Comparison of ENCODE assay signal across 10 cellular contexts in genomic region chr13:22801402-22802003, GRCh38.
DNase-seq lines count a peak whose midpoint lies in the region; ATAC-seq, FAIRE-seq and TF ChIP-seq lines count a peak whose summit lies in the region.
"Had no signal": no experiment of that assay in that cellular context is flagged by ENCODE, and none has a peak within 500 bp of the region (broad histone marks: within the 10 kb centered on the region; RNA-seq: fewer than 3 reads in every experiment).

No MANE protein-coding gene starts in this region.

- no peaks in the 10 kb centered on the region for H3K36me3 Mint-ChIP-seq in MCF 10A (ENCODE audit: insufficient read depth, unreplicated experiment)
- H3K36me3 Mint-ChIP-seq: CD14-positive monocyte had no signal

- POLR2A ChIA-PET in MCF 10A (lab: Yijun Ruan, JAX), result interaction anchor here (1.6 kb wide), 1 partner anchor 520 kb away, joined by 9 read pairs; no protein-coding TSS in a partner anchor

- H3K4me3 Mint-ChIP-seq in MCF 10A (ENCODE audit: unreplicated experiment), result no peak overlapping the region
- H3K4me3 Mint-ChIP-seq: CD14-positive monocyte had no signal

- CTCF ChIA-PET in MCF 10A (lab: Yijun Ruan, JAX), result interaction anchor here (0.6 to 4.4 kb wide), 17 partner anchors 13 to 1881 kb away, joined by 3 to 47 read pairs (median 3); no protein-coding TSS in a partner anchor

- H3K27me3 Mint-ChIP-seq in MCF 10A (ENCODE audit: insufficient read depth, unreplicated experiment), result no peaks in the 10 kb centered on the region

- WGBS in thyroid gland, 2 donors, result 38 to 43% methylated on average over 3 of the region's 3 CpGs

- H3K9me3 ChIP-seq in breast epithelium, result no peaks in the 10 kb centered on the region
- no peaks in the 10 kb centered on the region for H3K9me3 ChIP-seq in thyroid gland

- peaks cover 0 to 11% of the 10 kb centered on the region in 2 donors for H3K27me3 ChIP-seq in breast epithelium
- no peaks in the 10 kb centered on the region for H3K27me3 ChIP-seq in thyroid gland

- no peak for DNase-seq in MCF 10A (ENCODE audit: unreplicated experiment)
- DNase-seq in breast epithelium (ENCODE audit: low spot score in 2 of 2), result no peak
- DNase-seq in RCC 7860 (ENCODE audit: low spot score), result no peak
- peak in 1 of 2 donors; percentile 10 for DNase-seq in frontal cortex (ENCODE audit: low spot score in 2 of 2)
- DNase-seq in thyroid gland, result no peak
- DNase-seq in NCI-H1048 (lab: John Stamatoyannopoulos, UW), result no peak
- no peak for DNase-seq in GM19238 (ENCODE audit: insufficient read length, low spot score)
- DNase-seq: stimulated activated CD4-positive, alpha-beta T cell treated with anti-CD3 and anti-CD28 coated beads, Interleukin-4, amount 100 ng/mL, for 4 hours had no signal

- no peaks in the 10 kb centered on the region for H3K9me3 Mint-ChIP-seq in MCF 10A (ENCODE audit: unreplicated experiment)

- no peaks in the 10 kb centered on the region for H3K4me1 Mint-ChIP-seq in MCF 10A (ENCODE audit: insufficient read depth, unreplicated experiment)

- FAIRE-seq in RCC 7860 (lab: Jason Lieb, UNC) (peak; percentile 72), frontal cortex (lab: Jason Lieb, UNC) (peak; percentile 77)

- TF ChIP-seq POLR2A in breast epithelium (IDR thresholded peaks at IDR 0.05) (no peak), thyroid gland (IDR thresholded peaks at IDR 0.05) (no peak)

- intact Hi-C loops in MCF 10A (cut with micrococcal nuclease), result loop anchor here (1.0 to 10.0 kb wide), 5 partner anchors 219 to 663 kb away; no protein-coding TSS in a partner anchor
- intact Hi-C loops in breast epithelium (cut with DNase I; ENCODE audit: low total_unique reads), result no loop called here
- intact Hi-C loops in thyroid gland (cut with DNase I), result loop anchor here (5.0 kb wide), 1 partner anchor 221 kb away; no protein-coding TSS in a partner anchor

- no peaks in the 10 kb centered on the region for H3K36me3 ChIP-seq in breast epithelium
- H3K36me3 ChIP-seq in thyroid gland, result no peaks in the 10 kb centered on the region

- H3K27ac ChIP-seq in breast epithelium (no peak overlapping the region), thyroid gland (no peak overlapping the region)

- H3K4me1 ChIP-seq in breast epithelium, result no peaks in the 10 kb centered on the region
- no peaks in the 10 kb centered on the region for H3K4me1 ChIP-seq in thyroid gland

- no peak overlapping the region for H3K27ac Mint-ChIP-seq in MCF 10A (ENCODE audit: low read depth, unreplicated experiment)

- H3K4me3 ChIP-seq in breast epithelium (no peak overlapping the region), thyroid gland (replicated peaks in 1 of 3) (no peak overlapping the region)

- TF ChIP-seq CTCF in MCF 10A (IDR thresholded peaks at IDR 0.05; ENCODE audit: unreplicated experiment) (peak; percentile 47), breast epithelium (IDR thresholded peaks at IDR 0.05) (peak in 1 of 3 donors; percentile 21), thyroid gland (IDR thresholded peaks at IDR 0.05) (peak in 4 of 6 experiments; percentile 27 to 71 (median 55))

- no peak for ATAC-seq in HG03159 (IDR thresholded peaks at IDR 0.05; ENCODE audit: unreplicated experiment)

- BruUV-seq in MCF 10A (replicated peaks; lab: Mats Ljungman, UMichigan), result no TSS peak
